ENCODE assay signal across 8 cellular contexts in the genomic region with DNA sequence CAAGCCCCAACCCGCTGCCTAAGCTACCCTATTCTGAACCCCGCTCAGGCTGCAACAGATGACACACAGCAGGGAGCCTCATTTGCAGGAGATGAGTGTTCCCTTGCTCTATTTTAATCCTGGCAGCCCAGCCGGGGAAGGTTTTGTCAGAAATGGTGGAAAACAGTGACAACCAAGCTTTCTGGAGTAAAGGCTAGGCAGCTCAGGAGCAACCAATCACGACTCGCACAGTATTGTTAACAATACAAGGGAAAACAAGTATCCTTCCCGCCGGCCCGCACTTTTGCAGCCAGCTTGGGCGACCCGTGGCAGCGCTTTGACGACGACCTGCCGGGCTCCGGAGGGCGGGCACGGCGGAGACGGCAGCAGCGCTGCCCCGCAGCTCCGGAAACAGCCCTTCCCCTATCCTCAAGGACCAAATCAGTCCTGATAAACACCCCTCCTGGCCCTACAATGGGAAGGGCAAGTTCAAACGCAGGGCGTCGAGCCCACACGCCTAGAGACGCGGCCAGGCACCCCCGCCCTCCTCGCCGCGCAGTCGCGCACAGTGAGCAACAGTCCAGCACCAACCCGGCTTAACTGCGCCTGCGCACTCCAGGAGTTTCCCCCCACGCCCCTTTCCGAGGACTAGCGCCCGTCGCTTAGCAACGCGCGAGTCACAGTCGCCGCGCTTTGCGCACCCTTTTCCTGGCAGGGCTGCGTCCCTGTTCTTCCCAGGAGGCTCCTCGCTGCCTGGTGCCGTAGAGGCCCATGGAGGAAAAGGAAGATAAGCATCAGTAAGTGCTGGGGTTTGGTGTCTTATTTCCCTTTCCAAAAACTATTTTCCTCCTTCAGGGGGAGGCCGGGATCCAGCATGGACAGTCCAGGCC.
A peak's percentile ranks its signal among the peaks of the same experiment; 100 is the strongest.
DNase-seq lines count a peak whose midpoint lies in the region; ATAC-seq and TF ChIP-seq lines count a peak whose summit lies in the region.

No MANE protein-coding gene starts in this region.

- H3K4me1 ChIP-seq in HAP-1 = peaks cover 7% of the 10 kb centered on the region

- H3K9me3 Mint-ChIP-seq in nephron progenitor cell = peaks cover 14% of the 10 kb centered on the region

- H3K36me3 Mint-ChIP-seq in nephron progenitor cell (ENCODE audit: low read depth) = no peaks in the 10 kb centered on the region

- H3K27me3 ChIP-seq in HAP-1 (ENCODE audit: low read depth) = no peaks in the 10 kb centered on the region
- H3K27me3 ChIP-seq in MG63 = no peaks in the 10 kb centered on the region

- H3K36me3 ChIP-seq in HAP-1 (replicated peaks) (no peaks in the 10 kb centered on the region), MG63 (no peaks in the 10 kb centered on the region)

- peak; percentile 98 for ATAC-seq in stimulated activated naive CD8-positive, alpha-beta T cell treated with anti-CD3 and anti-CD28 coated beads, Interleukin-15, Interleukin-2, amounts not matched to agents 100 U/mL and 50 U/mL, for 24 hours

- H3K9me3 ChIP-seq in HAP-1 = no peaks in the 10 kb centered on the region; the same call in 1 of the 2 replicates
- H3K9me3 ChIP-seq in MG63 = no peaks in the 10 kb centered on the region

- TF ChIP-seq CTCF in fibroblast of villous mesenchyme (IDR thresholded peaks at IDR 0.05; ENCODE audit: insufficient read depth, low read depth, low read length) = no peak
- TF ChIP-seq CTCF in nephron progenitor cell (IDR thresholded peaks at IDR 0.05) = no peak

- H3K4me3 ChIP-seq in HAP-1 (peak overlapping the region; percentile 37), MG63 (peak overlapping the region; percentile 59), fibroblast of villous mesenchyme (ENCODE audit: low read depth, low read length) (peak overlapping the region; percentile 72)

- H3K4me1 Mint-ChIP-seq in nephron progenitor cell = peaks cover 22% of the 10 kb centered on the region

- DNase-seq in EL (peak; percentile 97), HAP-1 (ENCODE audit: low spot score in 2 of 2) (peak; percentile 93 to 98), MG63 (peak; percentile 95), SHP77 treated with DMSO at 0.1 percent for 48 hours (lab: John Stamatoyannopoulos, UW) (peak; percentile 99), fibroblast of villous mesenchyme (ENCODE audit: low read depth) (peak; percentile 93), nephron progenitor cell (peak; percentile 97)
- peak; percentile 74 for DNase-seq in activated gamma-delta T cell treated with anti-CD3 and anti-CD28 coated beads, Interleukin-2, amount 50 U/mL, for 16 hours (ENCODE audit: low read depth)
- DNase-seq in stimulated activated naive CD8-positive, alpha-beta T cell treated with anti-CD3 and anti-CD28 coated beads, Interleukin-15, Interleukin-2, amounts not matched to agents 100 U/mL and 50 U/mL, for 24 hours = peak; percentile 89

- peak overlapping the region; percentile 78 for H3K4me3 Mint-ChIP-seq in nephron progenitor cell

- H3K27me3 Mint-ChIP-seq in nephron progenitor cell (ENCODE audit: low read depth, poor library complexity) = peaks cover 16% of the 10 kb centered on the region

- H3K27ac Mint-ChIP-seq in nephron progenitor cell = no peak overlapping the region

- in situ Hi-C loops in HAP-1 (cut with MboI; ENCODE audit: low sequenced_read_pairs) = no loop called here

Comparison
In these comparisons a context has a peak if more than half of its experiments do, and no peak if none do; other contexts are left out.
1. Peak in every context shown above with its lines: DNase-seq, ATAC-seq and H3K4me3 ChIP-seq.